1 cellular context compared by ENCODE assay signal in the genomic region with DNA sequence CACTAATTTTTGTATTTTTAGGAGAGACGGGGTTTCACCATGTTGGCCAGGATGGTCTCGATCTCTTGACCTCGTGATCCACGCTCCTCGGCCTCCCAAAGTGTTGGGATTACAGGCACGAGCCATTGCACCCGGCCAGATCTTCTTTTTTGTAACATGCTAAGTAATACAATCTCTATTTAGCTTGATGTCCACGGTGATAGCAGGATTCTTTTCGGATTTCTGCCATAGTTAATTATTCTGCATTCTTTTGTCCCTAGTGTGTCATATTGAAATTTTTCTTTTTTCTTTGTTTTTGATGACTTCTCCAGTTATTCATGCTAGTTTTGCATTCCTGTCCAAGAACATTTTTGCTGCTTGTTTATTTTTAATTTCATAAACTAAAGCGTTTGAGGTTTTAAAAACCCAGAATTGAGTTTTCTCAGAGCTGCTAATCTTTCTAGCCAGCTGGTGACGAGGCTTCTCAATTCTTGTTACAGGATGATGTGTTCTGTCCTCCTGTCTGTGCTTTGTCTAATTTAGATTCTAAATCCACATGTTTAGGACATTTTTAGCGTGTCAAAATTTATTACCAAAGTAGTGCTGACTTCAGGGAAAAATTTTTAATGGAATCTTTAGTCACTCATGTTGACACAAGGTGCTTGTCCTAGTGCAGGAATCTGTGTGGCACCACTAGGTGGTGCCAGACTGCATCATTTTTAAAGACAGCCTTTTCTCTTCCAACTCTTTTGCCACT.
TF ChIP-seq lines count a peak whose summit lies in the region.

No MANE protein-coding gene starts in this region.

TF ChIP-seq in HepG2, 621 proteins besides CTCF, POLR2A, EP300 and RAD21 (continued from another document):
- TF ChIP-seq, protein P1, sequence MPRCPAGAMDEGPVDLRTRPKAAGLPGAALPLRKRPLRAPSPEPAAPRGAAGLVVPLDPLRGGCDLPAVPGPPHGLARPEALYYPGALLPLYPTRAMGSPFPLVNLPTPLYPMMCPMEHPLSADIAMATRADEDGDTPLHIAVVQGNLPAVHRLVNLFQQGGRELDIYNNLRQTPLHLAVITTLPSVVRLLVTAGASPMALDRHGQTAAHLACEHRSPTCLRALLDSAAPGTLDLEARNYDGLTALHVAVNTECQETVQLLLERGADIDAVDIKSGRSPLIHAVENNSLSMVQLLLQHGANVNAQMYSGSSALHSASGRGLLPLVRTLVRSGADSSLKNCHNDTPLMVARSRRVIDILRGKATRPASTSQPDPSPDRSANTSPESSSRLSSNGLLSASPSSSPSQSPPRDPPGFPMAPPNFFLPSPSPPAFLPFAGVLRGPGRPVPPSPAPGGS (CRISPR knock-in tag; IDR thresholded peaks at IDR 0.05) = no peak
- TF ChIP-seq, protein P2, sequence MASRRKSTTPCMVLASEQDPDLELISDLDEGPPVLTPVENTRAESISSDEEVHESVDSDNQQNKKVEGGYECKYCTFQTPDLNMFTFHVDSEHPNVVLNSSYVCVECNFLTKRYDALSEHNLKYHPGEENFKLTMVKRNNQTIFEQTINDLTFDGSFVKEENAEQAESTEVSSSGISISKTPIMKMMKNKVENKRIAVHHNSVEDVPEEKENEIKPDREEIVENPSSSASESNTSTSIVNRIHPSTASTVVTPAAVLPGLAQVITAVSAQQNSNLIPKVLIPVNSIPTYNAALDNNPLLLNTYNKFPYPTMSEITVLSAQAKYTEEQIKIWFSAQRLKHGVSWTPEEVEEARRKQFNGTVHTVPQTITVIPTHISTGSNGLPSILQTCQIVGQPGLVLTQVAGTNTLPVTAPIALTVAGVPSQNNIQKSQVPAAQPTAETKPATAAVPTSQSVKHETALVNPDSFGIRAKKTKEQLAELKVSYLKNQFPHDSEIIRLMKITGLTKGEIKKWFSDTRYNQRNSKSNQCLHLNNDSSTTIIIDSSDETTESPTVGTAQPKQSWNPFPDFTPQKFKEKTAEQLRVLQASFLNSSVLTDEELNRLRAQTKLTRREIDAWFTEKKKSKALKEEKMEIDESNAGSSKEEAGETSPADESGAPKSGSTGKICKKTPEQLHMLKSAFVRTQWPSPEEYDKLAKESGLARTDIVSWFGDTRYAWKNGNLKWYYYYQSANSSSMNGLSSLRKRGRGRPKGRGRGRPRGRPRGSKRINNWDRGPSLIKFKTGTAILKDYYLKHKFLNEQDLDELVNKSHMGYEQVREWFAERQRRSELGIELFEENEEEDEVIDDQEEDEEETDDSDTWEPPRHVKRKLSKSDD (CRISPR knock-in tag; IDR thresholded peaks at IDR 0.05; ENCODE audit: low read depth) = no peak
- TF ChIP-seq FOXK1 (CRISPR knock-in tag; IDR thresholded peaks at IDR 0.05; ENCODE audit: borderline replicate concordance, low read depth) (0 out of 2 replicates have a peak, but pooled peaks have one; percentile 18), ZNF367 (CRISPR knock-in tag; IDR thresholded peaks at IDR 0.05; ENCODE audit: borderline replicate concordance) (no peak), POGZ (CRISPR knock-in tag; IDR thresholded peaks at IDR 0.05) (no peak), ZNF24 (IDR thresholded peaks at IDR 0.05) (no peak), FOXK2 (IDR thresholded peaks at IDR 0.05) (no peak), TEAD3 (CRISPR knock-in tag; optimal IDR thresholded peaks at IDR 0.05; ENCODE audit: borderline replicate concordance) (peak; percentile 66), FOXA3 (CRISPR knock-in tag; IDR thresholded peaks at IDR 0.05) (peak; percentile 90), SMC3 (IDR thresholded peaks at IDR 0.05; ENCODE audit: low read length) (peak; percentile 52; the same call in 1 of the 2 replicates), MAF1 (CRISPR knock-in tag; IDR thresholded peaks at IDR 0.05; ENCODE audit: borderline replicate concordance) (no peak), ZNF781 (CRISPR knock-in tag; IDR thresholded peaks at IDR 0.05; ENCODE audit: borderline replicate concordance, not compliant biosample characterization) (no peak), GFI1 (CRISPR knock-in tag; IDR thresholded peaks at IDR 0.05; ENCODE audit: borderline replicate concordance) (no peak), ZBTB20 (CRISPR knock-in tag; IDR thresholded peaks at IDR 0.05; ENCODE audit: borderline replicate concordance, low read depth) (no peak), ZFP36L1 (CRISPR knock-in tag; IDR thresholded peaks at IDR 0.05) (no peak), ZKSCAN1 (IDR thresholded peaks at IDR 0.05; ENCODE audit: low read length) (no peak), MAFK (conservative IDR thresholded peaks at IDR 0.05 in 1 of 2, IDR thresholded peaks at IDR 0.05 in 1 of 2; ENCODE audit: low read length in 2 of 2) (peak; percentile 71 to 83), TBL1XR1 (IDR thresholded peaks at IDR 0.05; ENCODE audit: borderline replicate concordance, low read length, partially characterized antibody) (no peak), CBX2 (IDR thresholded peaks at IDR 0.05; ENCODE audit: low read depth, low read length) (no peak), CBX2 (CRISPR knock-in tag; IDR thresholded peaks at IDR 0.05; ENCODE audit: low read depth) (no peak), CREM (IDR thresholded peaks at IDR 0.05) (0 out of 2 replicates have a peak, but pooled peaks have one; percentile 18), CREM (CRISPR knock-in tag; IDR thresholded peaks at IDR 0.05) (no peak), MAFF (IDR thresholded peaks at IDR 0.05; ENCODE audit: low read depth, low read length) (peak; percentile 65), STAT5B (CRISPR knock-in tag; IDR thresholded peaks at IDR 0.05) (no peak), BCL6 (CRISPR knock-in tag; IDR thresholded peaks at IDR 0.05) (no peak), STAG1 (CRISPR knock-in tag; IDR thresholded peaks at IDR 0.05) (peak; percentile 54), PRMT3 (CRISPR knock-in tag; IDR thresholded peaks at IDR 0.05; ENCODE audit: borderline replicate concordance, low read depth) (no peak)
- TF ChIP-seq, protein P3, sequence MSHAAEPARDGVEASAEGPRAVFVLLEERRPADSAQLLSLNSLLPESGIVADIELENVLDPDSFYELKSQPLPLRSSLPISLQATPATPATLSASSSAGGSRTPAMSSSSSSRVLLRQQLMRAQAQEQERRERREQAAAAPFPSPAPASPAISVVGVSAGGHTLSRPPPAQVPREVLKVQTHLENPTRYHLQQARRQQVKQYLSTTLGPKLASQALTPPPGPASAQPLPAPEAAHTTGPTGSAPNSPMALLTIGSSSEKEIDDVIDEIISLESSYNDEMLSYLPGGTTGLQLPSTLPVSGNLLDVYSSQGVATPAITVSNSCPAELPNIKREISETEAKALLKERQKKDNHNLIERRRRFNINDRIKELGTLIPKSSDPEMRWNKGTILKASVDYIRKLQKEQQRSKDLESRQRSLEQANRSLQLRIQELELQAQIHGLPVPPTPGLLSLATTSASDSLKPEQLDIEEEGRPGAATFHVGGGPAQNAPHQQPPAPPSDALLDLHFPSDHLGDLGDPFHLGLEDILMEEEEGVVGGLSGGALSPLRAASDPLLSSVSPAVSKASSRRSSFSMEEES (CRISPR knock-in tag; IDR thresholded peaks at IDR 0.05) = no peak
- TF ChIP-seq, protein P4, sequence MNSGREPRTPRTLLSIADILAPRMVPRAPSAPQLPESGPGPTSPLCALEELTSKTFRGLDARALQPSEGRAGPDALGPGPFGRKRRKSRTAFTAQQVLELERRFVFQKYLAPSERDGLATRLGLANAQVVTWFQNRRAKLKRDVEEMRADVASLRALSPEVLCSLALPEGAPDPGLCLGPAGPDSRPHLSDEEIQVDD (CRISPR knock-in tag; IDR thresholded peaks at IDR 0.05; ENCODE audit: borderline replicate concordance) = no peak
- TF ChIP-seq, protein P5, sequence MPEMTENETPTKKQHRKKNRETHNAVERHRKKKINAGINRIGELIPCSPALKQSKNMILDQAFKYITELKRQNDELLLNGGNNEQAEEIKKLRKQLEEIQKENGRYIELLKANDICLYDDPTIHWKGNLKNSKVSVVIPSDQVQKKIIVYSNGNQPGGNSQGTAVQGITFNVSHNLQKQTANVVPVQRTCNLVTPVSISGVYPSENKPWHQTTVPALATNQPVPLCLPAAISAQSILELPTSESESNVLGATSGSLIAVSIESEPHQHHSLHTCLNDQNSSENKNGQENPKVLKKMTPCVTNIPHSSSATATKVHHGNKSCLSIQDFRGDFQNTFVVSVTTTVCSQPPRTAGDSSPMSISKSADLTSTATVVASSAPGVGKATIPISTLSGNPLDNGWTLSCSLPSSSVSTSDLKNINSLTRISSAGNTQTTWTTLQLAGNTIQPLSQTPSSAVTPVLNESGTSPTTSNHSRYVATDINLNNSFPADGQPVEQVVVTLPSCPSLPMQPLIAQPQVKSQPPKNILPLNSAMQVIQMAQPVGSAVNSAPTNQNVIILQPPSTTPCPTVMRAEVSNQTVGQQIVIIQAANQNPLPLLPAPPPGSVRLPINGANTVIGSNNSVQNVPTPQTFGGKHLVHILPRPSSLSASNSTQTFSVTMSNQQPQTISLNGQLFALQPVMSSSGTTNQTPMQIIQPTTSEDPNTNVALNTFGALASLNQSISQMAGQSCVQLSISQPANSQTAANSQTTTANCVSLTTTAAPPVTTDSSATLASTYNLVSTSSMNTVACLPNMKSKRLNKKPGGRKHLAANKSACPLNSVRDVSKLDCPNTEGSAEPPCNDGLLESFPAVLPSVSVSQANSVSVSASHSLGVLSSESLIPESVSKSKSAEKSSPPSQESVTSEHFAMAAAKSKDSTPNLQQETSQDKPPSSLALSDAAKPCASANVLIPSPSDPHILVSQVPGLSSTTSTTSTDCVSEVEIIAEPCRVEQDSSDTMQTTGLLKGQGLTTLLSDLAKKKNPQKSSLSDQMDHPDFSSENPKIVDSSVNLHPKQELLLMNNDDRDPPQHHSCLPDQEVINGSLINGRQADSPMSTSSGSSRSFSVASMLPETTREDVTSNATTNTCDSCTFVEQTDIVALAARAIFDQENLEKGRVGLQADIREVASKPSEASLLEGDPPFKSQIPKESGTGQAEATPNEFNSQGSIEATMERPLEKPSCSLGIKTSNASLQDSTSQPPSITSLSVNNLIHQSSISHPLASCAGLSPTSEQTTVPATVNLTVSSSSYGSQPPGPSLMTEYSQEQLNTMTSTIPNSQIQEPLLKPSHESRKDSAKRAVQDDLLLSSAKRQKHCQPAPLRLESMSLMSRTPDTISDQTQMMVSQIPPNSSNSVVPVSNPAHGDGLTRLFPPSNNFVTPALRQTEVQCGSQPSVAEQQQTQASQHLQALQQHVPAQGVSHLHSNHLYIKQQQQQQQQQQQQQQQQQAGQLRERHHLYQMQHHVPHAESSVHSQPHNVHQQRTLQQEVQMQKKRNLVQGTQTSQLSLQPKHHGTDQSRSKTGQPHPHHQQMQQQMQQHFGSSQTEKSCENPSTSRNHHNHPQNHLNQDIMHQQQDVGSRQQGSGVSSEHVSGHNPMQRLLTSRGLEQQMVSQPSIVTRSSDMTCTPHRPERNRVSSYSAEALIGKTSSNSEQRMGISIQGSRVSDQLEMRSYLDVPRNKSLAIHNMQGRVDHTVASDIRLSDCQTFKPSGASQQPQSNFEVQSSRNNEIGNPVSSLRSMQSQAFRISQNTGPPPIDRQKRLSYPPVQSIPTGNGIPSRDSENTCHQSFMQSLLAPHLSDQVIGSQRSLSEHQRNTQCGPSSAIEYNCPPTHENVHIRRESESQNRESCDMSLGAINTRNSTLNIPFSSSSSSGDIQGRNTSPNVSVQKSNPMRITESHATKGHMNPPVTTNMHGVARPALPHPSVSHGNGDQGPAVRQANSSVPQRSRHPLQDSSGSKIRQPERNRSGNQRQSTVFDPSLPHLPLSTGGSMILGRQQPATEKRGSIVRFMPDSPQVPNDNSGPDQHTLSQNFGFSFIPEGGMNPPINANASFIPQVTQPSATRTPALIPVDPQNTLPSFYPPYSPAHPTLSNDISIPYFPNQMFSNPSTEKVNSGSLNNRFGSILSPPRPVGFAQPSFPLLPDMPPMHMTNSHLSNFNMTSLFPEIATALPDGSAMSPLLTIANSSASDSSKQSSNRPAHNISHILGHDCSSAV (CRISPR knock-in tag; IDR thresholded peaks at IDR 0.05; ENCODE audit: borderline replicate concordance) = no peak
- TF ChIP-seq, protein P6, sequence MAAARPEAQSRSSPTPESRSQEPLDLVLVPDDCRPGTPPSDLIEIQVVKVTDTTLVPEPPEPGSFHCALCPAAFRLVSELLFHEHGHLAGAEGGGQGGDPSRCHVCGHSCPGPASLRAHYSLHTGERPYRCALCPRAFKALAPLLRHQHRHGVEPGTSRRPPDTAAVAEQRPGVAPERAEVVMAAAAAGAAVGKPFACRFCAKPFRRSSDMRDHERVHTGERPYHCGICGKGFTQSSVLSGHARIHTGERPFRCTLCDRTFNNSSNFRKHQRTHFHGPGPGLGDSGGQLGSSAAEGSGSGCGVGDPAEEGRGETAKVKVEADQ (CRISPR knock-in tag; IDR thresholded peaks at IDR 0.05; ENCODE audit: borderline replicate concordance) = no peak
